ENCODE assay signal across 8 cellular contexts in the genomic region with DNA sequence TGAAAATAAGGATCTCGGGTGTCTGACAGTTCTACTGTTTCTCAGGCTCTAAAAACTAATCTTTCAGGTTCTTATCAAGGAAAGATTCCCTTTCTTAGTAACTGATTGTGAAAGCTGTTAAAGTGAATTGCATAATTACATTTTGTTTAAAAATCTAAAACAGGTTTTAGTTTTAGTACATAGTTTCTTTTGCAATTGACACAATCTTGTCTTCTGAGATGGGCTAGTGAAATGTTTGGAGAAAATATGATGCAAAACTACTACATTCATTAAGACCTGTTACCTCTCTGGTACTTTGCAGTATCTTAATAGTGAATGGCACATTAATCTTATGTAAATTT.
A peak's percentile ranks its signal among the peaks of the same experiment; 100 is the strongest.
DNase-seq lines count a peak whose midpoint lies in the region; ATAC-seq lines count a peak whose summit lies in the region.

No MANE protein-coding gene starts in this region.

- H3K4me1 ChIP-seq in CD8-positive, alpha-beta memory T cell (ENCODE audit: insufficient read depth, low read length) = peaks cover 27% of the 10 kb centered on the region
- H3K4me1 ChIP-seq in mesodermal cell (ENCODE audit: control insufficient read depth, insufficient read depth, low read length, poor library complexity, severe bottlenecking) = peaks cover 8% of the 10 kb centered on the region

- CTCF ChIA-PET in CD8-positive, alpha-beta memory T cell (lab: Charles Lee) = interaction anchor here (0.6 to 2.2 kb wide), 4 partner anchors 11 to 219 kb away, joined by 3 to 5 read pairs (median 4); no protein-coding TSS in a partner anchor
- CTCF ChIA-PET in activated CD4-positive, alpha-beta memory T cell treated with anti-CD3 and anti-CD28 coated beads, Interleukin-2, amount 10 ng/mL, durations not matched to agents 7 days and 5 days (lab: Charles Lee) = interaction anchor here (0.6 to 2.2 kb wide), 8 partner anchors 12 to 367 kb away, joined by 3 to 6 read pairs (median 3); no protein-coding TSS in a partner anchor

- peaks cover under 1% of the 10 kb centered on the region for H3K36me3 ChIP-seq in CD8-positive, alpha-beta memory T cell (ENCODE audit: insufficient read depth, low read length)
- H3K36me3 ChIP-seq in mesodermal cell (ENCODE audit: control insufficient read depth, insufficient read depth, low read length) = no peaks in the 10 kb centered on the region

- H3K4me3 Mint-ChIP-seq in CD8-positive, alpha-beta memory T cell = peak overlapping the region; percentile 81 to 91 (median 85)
- H3K4me3 Mint-ChIP-seq in activated CD4-positive, alpha-beta memory T cell treated with anti-CD3 and anti-CD28 coated beads, Interleukin-2, amount 10 ng/mL, durations not matched to agents 7 days and 5 days = peak overlapping the region; percentile 77

- no peaks in the 10 kb centered on the region for H3K9me3 Mint-ChIP-seq in CD8-positive, alpha-beta memory T cell
- H3K9me3 Mint-ChIP-seq in activated CD4-positive, alpha-beta memory T cell treated with anti-CD3 and anti-CD28 coated beads, Interleukin-2, amount 10 ng/mL, durations not matched to agents 7 days and 5 days = no peaks in the 10 kb centered on the region

- peak; percentile 2 for ATAC-seq in GM21786 (IDR thresholded peaks at IDR 0.05; ENCODE audit: unreplicated experiment)
- no peak for ATAC-seq in HG02588 (IDR thresholded peaks at IDR 0.05; ENCODE audit: unreplicated experiment)
- ATAC-seq in GM21576 (IDR thresholded peaks at IDR 0.05; ENCODE audit: unreplicated experiment) = no peak

- H3K9me3 ChIP-seq in CD8-positive, alpha-beta memory T cell (ENCODE audit: low read length) = no peaks in the 10 kb centered on the region
- no peaks in the 10 kb centered on the region for H3K9me3 ChIP-seq in mesodermal cell (ENCODE audit: control insufficient read depth, low read length)

- H3K27ac ChIP-seq in CD8-positive, alpha-beta memory T cell (ENCODE audit: low read depth, low read length) = no peak overlapping the region
- no peak overlapping the region for H3K27ac ChIP-seq in mesodermal cell (ENCODE audit: low read depth, low read length, severe bottlenecking)

- H3K4me1 Mint-ChIP-seq in CD8-positive, alpha-beta memory T cell = peaks cover 35 to 55% (median 47%) of the 10 kb centered on the region in 3 donors
- peaks cover 66% of the 10 kb centered on the region for H3K4me1 Mint-ChIP-seq in activated CD4-positive, alpha-beta memory T cell treated with anti-CD3 and anti-CD28 coated beads, Interleukin-2, amount 10 ng/mL, durations not matched to agents 7 days and 5 days

- no peaks in the 10 kb centered on the region for H3K27me3 ChIP-seq in CD8-positive, alpha-beta memory T cell (ENCODE audit: insufficient read depth, low read length, poor library complexity, severe bottlenecking)

- POLR2A ChIA-PET in CD8-positive, alpha-beta memory T cell (lab: Charles Lee) = no interaction called here
- POLR2A ChIA-PET in activated CD4-positive, alpha-beta memory T cell treated with anti-CD3 and anti-CD28 coated beads, Interleukin-2, amount 10 ng/mL, durations not matched to agents 7 days and 5 days (lab: Charles Lee) = interaction anchor here (0.7 to 2.7 kb wide), 11 partner anchors 14 to 1231 kb away, joined by 3 to 17 read pairs (median 4); a partner anchor contains a TSS

- H3K27ac Mint-ChIP-seq in CD8-positive, alpha-beta memory T cell = peak overlapping the region in 7 of 8 donors; percentile 42 to 89 (median 70)
- H3K27ac Mint-ChIP-seq in activated CD4-positive, alpha-beta memory T cell treated with anti-CD3 and anti-CD28 coated beads, Interleukin-2, amount 10 ng/mL, durations not matched to agents 7 days and 5 days = peak overlapping the region; percentile 92

- no CpG with 5 or more reads among the region's 1 CpG for WGBS in mesodermal cell (ENCODE audit: insufficient coverage in 2 of 2), 2 experiments

- peaks cover 0 to 36% (median 6%) of the 10 kb centered on the region in 3 donors for H3K36me3 Mint-ChIP-seq in CD8-positive, alpha-beta memory T cell
- peaks cover 39% of the 10 kb centered on the region for H3K36me3 Mint-ChIP-seq in activated CD4-positive, alpha-beta memory T cell treated with anti-CD3 and anti-CD28 coated beads, Interleukin-2, amount 10 ng/mL, durations not matched to agents 7 days and 5 days (ENCODE audit: low read depth)

- peak overlapping the region; percentile 32 for H3K4me3 ChIP-seq in CD8-positive, alpha-beta memory T cell (ENCODE audit: low read length)
- peak overlapping the region; percentile 9 for H3K4me3 ChIP-seq in mesodermal cell (ENCODE audit: extremely low read depth, insufficient read depth, low read length, poor library complexity, severe bottlenecking)

- DNase-seq in CD8-positive, alpha-beta memory T cell = no peak
- DNase-seq in activated CD4-positive, alpha-beta memory T cell treated with anti-CD3 and anti-CD28 coated beads, Interleukin-2, amount 10 ng/mL, durations not matched to agents 7 days and 5 days = no peak
- no peak for DNase-seq in NCI-H187 (lab: John Stamatoyannopoulos, UW)
- no peak for DNase-seq in C1 segment of cervical spinal cord (lab: John Stamatoyannopoulos, UW)

- H3K27me3 Mint-ChIP-seq in CD8-positive, alpha-beta memory T cell = no peaks in the 10 kb centered on the region
- H3K27me3 Mint-ChIP-seq in activated CD4-positive, alpha-beta memory T cell treated with anti-CD3 and anti-CD28 coated beads, Interleukin-2, amount 10 ng/mL, durations not matched to agents 7 days and 5 days = no peaks in the 10 kb centered on the region
